8 cellular contexts compared by ENCODE assay signal in the genomic region with DNA sequence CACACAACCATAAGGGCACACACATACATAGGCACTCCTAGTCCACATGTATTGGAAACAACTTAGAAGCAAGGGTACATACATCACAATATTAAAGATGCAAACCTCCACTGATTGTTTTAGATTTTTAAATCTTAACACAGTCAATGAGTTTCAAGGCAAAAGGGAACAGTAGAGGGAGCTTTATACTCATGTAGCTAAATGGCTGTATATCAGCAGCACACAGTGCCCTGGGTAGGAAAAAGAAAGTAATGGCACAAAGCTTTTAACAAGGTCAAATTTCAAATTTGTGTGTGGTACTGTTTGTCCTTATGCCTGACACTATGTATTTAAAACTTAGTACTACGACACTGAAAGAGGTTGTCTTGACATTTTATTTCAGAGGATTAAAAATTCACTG.
A peak's percentile ranks its signal among the peaks of the same experiment; 100 is the strongest.
DNase-seq lines count a peak whose midpoint lies in the region; ATAC-seq and TF ChIP-seq lines count a peak whose summit lies in the region.

No MANE protein-coding gene starts in this region.

- H3K27ac ChIP-seq in RWPE1 (no peak overlapping the region), esophagus squamous epithelium (no peak overlapping the region)

- H3K27me3 ChIP-seq in esophagus squamous epithelium, result no peaks in the 10 kb centered on the region

- no peaks in the 10 kb centered on the region for H3K9me3 Mint-ChIP-seq in HFFc6

- no peaks in the 10 kb centered on the region for H3K9me3 ChIP-seq in esophagus squamous epithelium

- peak overlapping the region; percentile 39; the same call in 1 of the 2 replicates for H3K27ac Mint-ChIP-seq in HFFc6

- POLR2A ChIA-PET in RWPE1 (lab: Yijun Ruan, JAX; ENCODE audit: low non-redundant PET), result no interaction called here

- peaks cover 0 to 6% (median 0%) of the 10 kb centered on the region in 3 donors for H3K4me1 ChIP-seq in esophagus squamous epithelium

- H3K4me3 Mint-ChIP-seq in HFFc6, result no peak overlapping the region

- ATAC-seq in HG03565 (IDR thresholded peaks at IDR 0.05; ENCODE audit: unreplicated experiment), result no peak

- WGBS in esophagus squamous epithelium, 2 donors, result 53 to 67% methylated on average over 1 of the region's 1 CpG

- intact Hi-C loops in esophagus squamous epithelium (cut with DNase I), result no loop called here

- H3K36me3 Mint-ChIP-seq in HFFc6 (ENCODE audit: low read depth), result peaks cover 57% of the 10 kb centered on the region

- no peaks in the 10 kb centered on the region; the same call in 1 of the 2 replicates for H3K27me3 Mint-ChIP-seq in HFFc6 (ENCODE audit: insufficient read depth)

- no peak overlapping the region for H3K4me3 ChIP-seq in esophagus squamous epithelium

- TF ChIP-seq CTCF in HFFc6 (IDR thresholded peaks at IDR 0.05) (peak; percentile 77), RWPE1 (conservative IDR thresholded peaks at IDR 0.05; ENCODE audit: low read depth) (peak; percentile 69), esophagus squamous epithelium (IDR thresholded peaks at IDR 0.05) (peak; percentile 17 to 50 (median 35))

- peaks cover 20% of the 10 kb centered on the region for H3K4me1 Mint-ChIP-seq in HFFc6 (ENCODE audit: low read depth)

- no peak for TF ChIP-seq POLR2A in esophagus squamous epithelium (IDR thresholded peaks at IDR 0.05)

- peaks cover 0 to 83% (median 6%) of the 10 kb centered on the region in 3 donors for H3K36me3 ChIP-seq in esophagus squamous epithelium

- CTCF ChIA-PET in RWPE1 (lab: Yijun Ruan, JAX), result interaction anchor here (0.7 to 1.3 kb wide), 3 partner anchors 65 to 261 kb away, joined by 3 to 7 read pairs (median 5); no protein-coding TSS in a partner anchor

- DNase-seq in COR-L47 (lab: John Stamatoyannopoulos, UW) (peak; percentile 14), HFFc6 (peak; percentile 49), RWPE1 (ENCODE audit: low spot score) (peak; percentile 15), esophagus squamous epithelium (lab: John Stamatoyannopoulos, UW) (no peak), non-pigmented ciliary epithelial cell (ENCODE audit: low read depth) (peak; percentile 41), retina (no peak)
- DNase-seq in stimulated activated CD4-positive, alpha-beta T cell treated with anti-CD3 and anti-CD28 coated beads, Interleukin-4, amount 100 ng/mL, for 24 hours, result no peak

Comparison
In these comparisons a context has a peak if more than half of its experiments do, and no peak if none do; other contexts are left out.
1. DNase-seq: peak in COR-L47 (single experiment), HFFc6 (single experiment), RWPE1 (single experiment) and non-pigmented ciliary epithelial cell (single experiment); none in esophagus squamous epithelium (single experiment), retina (single experiment) and stimulated activated CD4-positive, alpha-beta T cell treated with anti-CD3 and anti-CD28 coated beads, Interleukin-4, amount 100 ng/mL, for 24 hours (single experiment).
2. Peak in every context shown above with its lines, with median percentiles within 50 percentile points of each other: CTCF ChIP-seq.